Comparison of ENCODE assay signal across 14 cellular contexts in the genomic region with DNA sequence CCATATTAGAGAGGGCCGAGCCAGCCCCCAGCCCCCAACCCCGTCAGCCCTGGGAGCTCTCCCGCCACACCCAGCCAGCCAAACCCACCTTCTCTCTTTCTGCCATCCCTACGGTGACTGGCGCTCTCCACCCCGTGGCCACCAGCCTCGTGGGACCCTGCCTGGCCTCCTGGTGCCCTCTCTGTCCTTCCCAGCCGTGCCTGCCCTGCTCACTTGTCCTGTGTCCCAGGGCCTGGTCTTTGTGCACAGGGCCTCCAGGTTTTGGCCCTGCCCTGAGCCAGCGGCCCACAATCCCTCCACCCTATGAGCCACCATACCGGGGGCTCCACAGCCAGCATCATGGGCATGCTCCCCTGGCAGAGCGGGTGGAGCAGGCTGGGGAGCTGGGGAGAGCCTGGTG.
DNase-seq lines count a peak whose midpoint lies in the region; FAIRE-seq and TF ChIP-seq lines count a peak whose summit lies in the region.
"Had no signal": no experiment of that assay in that cellular context is flagged by ENCODE, and none has a peak within 500 bp of the region (broad histone marks: within the 10 kb centered on the region; RNA-seq: fewer than 3 reads in every experiment).

No MANE protein-coding gene starts in this region.

- no peak for DNase-seq in NT2/D1 (ENCODE audit: low read depth, low spot score)
- DNase-seq in kidney: peak; percentile 55
- DNase-seq in osteoblast (ENCODE audit: insufficient read length, low spot score, missing footprints): peak; percentile 22
- no peak for DNase-seq in stimulated activated CD4-positive, alpha-beta T cell treated with anti-CD3 and anti-CD28 coated beads, Interleukin-2, amount 100 ng/mL, for 48 hours
- DNase-seq in GM13977 (ENCODE audit: low spot score): no peak
- no peak for DNase-seq in HuH-7.5 (ENCODE audit: low spot score)
- DNase-seq in trophoblast cell: no peak
- DNase-seq: BE2C; CD4-positive, CD25-positive, alpha-beta regulatory T cell; DMS 273 treated with DMSO at 0.1 percent for 48 hours had no signal

- H3K23ac ChIP-seq in trophoblast cell (ENCODE audit: low read length): no peak overlapping the region

- H3K27ac ChIP-seq in BLaER1 treated with 17β-estradiol and CSF1 and Interleukin-3, amounts not matched to agents 10 nM and 100 nM: 0 out of 22 replicates have a peak overlapping the region, but pooled peaks of 1 of the 11 experiments have one; percentile 26
- H3K27ac ChIP-seq in kidney (ENCODE audit: low read depth in 2 of 2, low read length in 2 of 2) (no peak overlapping the region), osteoblast (ENCODE audit: low read depth, low read length) (no peak overlapping the region), trophoblast cell (ENCODE audit: low read depth, low read length) (no peak overlapping the region)
- H3K27ac ChIP-seq: A549 had no signal

- no peak overlapping the region for H4K8ac ChIP-seq in trophoblast cell (ENCODE audit: low read depth, low read length)

- H3K18ac ChIP-seq in trophoblast cell (ENCODE audit: low read length): no peak overlapping the region

- H3K14ac ChIP-seq in trophoblast cell (ENCODE audit: low read length): no peak overlapping the region

- no peaks in the 10 kb centered on the region for H3K79me1 ChIP-seq in trophoblast cell (ENCODE audit: low read length)

- H3K4me1 ChIP-seq in BLaER1 treated with 17β-estradiol and CSF1 and Interleukin-3, amounts not matched to agents 10 nM and 100 nM: peaks cover 34 to 88% (median 68%) of the 10 kb centered on the region in 10 experiments
- H3K4me1 ChIP-seq in NT2/D1 (ENCODE audit: insufficient read depth, insufficient read length): peaks cover 25% of the 10 kb centered on the region
- H3K4me1 ChIP-seq in kidney (ENCODE audit: control insufficient read depth in 1 of 2, insufficient read depth in 1 of 2, low read depth in 1 of 2, low read length in 2 of 2): no peaks in the 10 kb centered on the region
- no peaks in the 10 kb centered on the region for H3K4me1 ChIP-seq in osteoblast (ENCODE audit: insufficient read depth, low read length)
- no peaks in the 10 kb centered on the region for H3K4me1 ChIP-seq in trophoblast cell (ENCODE audit: control insufficient read depth in 1 of 2, insufficient read depth in 2 of 2, low read length in 2 of 2)
- H3K4me1 ChIP-seq: A549 had no signal

- H2AFZ ChIP-seq in osteoblast (ENCODE audit: low read length) (no peak overlapping the region), trophoblast cell (ENCODE audit: insufficient read depth, low read length, poor library complexity) (no peak overlapping the region)

- no peak overlapping the region for H2BK120ac ChIP-seq in trophoblast cell (ENCODE audit: insufficient read depth, low read length, poor library complexity)

- no peak overlapping the region for H2BK5ac ChIP-seq in trophoblast cell (ENCODE audit: low read depth, low read length, poor library complexity)

- peaks cover 0 to 52% (median 0%) of the 10 kb centered on the region in 11 experiments; a peak in 6 of 22 replicates for H3K27me3 ChIP-seq in BLaER1 treated with 17β-estradiol and CSF1 and Interleukin-3, amounts not matched to agents 10 nM and 100 nM
- no peaks in the 10 kb centered on the region for H3K27me3 ChIP-seq in NT2/D1 (ENCODE audit: insufficient read depth, insufficient read length)
- peaks cover 20% of the 10 kb centered on the region for H3K27me3 ChIP-seq in osteoblast (ENCODE audit: insufficient read depth, low read length)
- no peaks in the 10 kb centered on the region for H3K27me3 ChIP-seq in trophoblast cell (ENCODE audit: insufficient read depth, low read length)
- H3K27me3 ChIP-seq: BE2C had no signal

- no peak for TF ChIP-seq CTCF in kidney (IDR thresholded peaks at IDR 0.05; ENCODE audit: borderline replicate concordance, extremely low read depth, insufficient read depth)
- no peak for TF ChIP-seq CTCF in osteoblast (IDR thresholded peaks at IDR 0.05; ENCODE audit: extremely low read depth, low read depth, low read length)
- no peak for TF ChIP-seq CTCF in GM13977 (IDR thresholded peaks at IDR 0.05; ENCODE audit: extremely low read depth, insufficient read depth, missing control alignments)

- no peak overlapping the region for H4K91ac ChIP-seq in trophoblast cell (ENCODE audit: low read depth, low read length)

- peaks cover 0 to 14% (median 8%) of the 10 kb centered on the region in 11 experiments; a peak in 10 of 22 replicates for H3K9me3 ChIP-seq in BLaER1 treated with 17β-estradiol and CSF1 and Interleukin-3, amounts not matched to agents 10 nM and 100 nM (replicated peaks in 1 of 11)
- H3K9me3 ChIP-seq in NT2/D1 (ENCODE audit: insufficient read depth, low read length): no peaks in the 10 kb centered on the region
- no peaks in the 10 kb centered on the region for H3K9me3 ChIP-seq in kidney (ENCODE audit: control insufficient read depth in 1 of 2, low read length in 2 of 2)
- H3K9me3 ChIP-seq in osteoblast (ENCODE audit: low read depth, low read length): no peaks in the 10 kb centered on the region
- H3K9me3 ChIP-seq in trophoblast cell (ENCODE audit: insufficient read depth, low read depth, low read length): peaks cover 3% of the 10 kb centered on the region
- H3K9me3 ChIP-seq: A549, BE2C had no signal

- H3K4ac ChIP-seq in trophoblast cell (ENCODE audit: low read depth, low read length): no peak overlapping the region

- no peak for FAIRE-seq in kidney (lab: Jason Lieb, UNC)
- FAIRE-seq: A549, GM18507, H54 had no signal

- in situ Hi-C loops in GM13977 (cut with MboI; ENCODE audit: low pct_unique_long_range_greater_than_20kb, low sequenced_read_pairs, unreplicated experiment): no loop called here

- no CpG with 5 or more reads among the region's 11 CpGs for WGBS in trophoblast cell (ENCODE audit: extremely low coverage, insufficient coverage, insufficient read length)

- H3K4me3 ChIP-seq in BLaER1 treated with 17β-estradiol and CSF1 and Interleukin-3, amounts not matched to agents 10 nM and 100 nM: no peak overlapping the region; a peak in 1 of 20 replicates
- H3K4me3 ChIP-seq in NT2/D1 (ENCODE audit: insufficient read length, low read depth) (peak overlapping the region; percentile 9), kidney (ENCODE audit: low read length in 2 of 2) (no peak overlapping the region), osteoblast (ENCODE audit: insufficient read depth, low read length) (no peak overlapping the region), trophoblast cell (ENCODE audit: low read depth, low read length) (no peak overlapping the region)
- H3K4me3 ChIP-seq: A549 had no signal

- no peak overlapping the region for H4K12ac ChIP-seq in trophoblast cell (ENCODE audit: low read depth, low read length)

- H3K4me2 ChIP-seq in BLaER1 treated with 17β-estradiol and CSF1 and Interleukin-3, amounts not matched to agents 10 nM and 100 nM: peak overlapping the region; percentile 5 to 94 (median 86); a peak in 19 of 22 replicates
- H3K4me2 ChIP-seq in osteoblast (ENCODE audit: insufficient read depth, low read length) (no peak overlapping the region), trophoblast cell (ENCODE audit: low read length) (no peak overlapping the region)
- H3K4me2 ChIP-seq: A549 had no signal

- no peak overlapping the region for H2BK12ac ChIP-seq in trophoblast cell (ENCODE audit: low read length)

- no peaks in the 10 kb centered on the region for H3K36me3 ChIP-seq in BLaER1 treated with 17β-estradiol and CSF1 and Interleukin-3, amounts not matched to agents 10 nM and 100 nM
- H3K36me3 ChIP-seq in NT2/D1 (ENCODE audit: insufficient read depth, insufficient read length, low read length) (no peaks in the 10 kb centered on the region), kidney (ENCODE audit: control insufficient read depth in 1 of 2, insufficient read depth in 2 of 2, low read length in 2 of 2) (no peaks in the 10 kb centered on the region), osteoblast (ENCODE audit: insufficient read depth, low read length) (no peaks in the 10 kb centered on the region), trophoblast cell (ENCODE audit: control insufficient read depth in 1 of 2, insufficient read depth in 2 of 2, low read length in 2 of 2) (no peaks in the 10 kb centered on the region)
- H3K36me3 ChIP-seq: BE2C had no signal

- intact Hi-C loops in kidney (cut with DNase I): no loop called here

- H3K9ac ChIP-seq in BLaER1 treated with 17β-estradiol and CSF1 and Interleukin-3, amounts not matched to agents 10 nM and 100 nM: peak overlapping the region in 4 of 11 experiments; percentile 19 to 56 (median 32); a peak in 4 of 22 replicates
- H3K9ac ChIP-seq in NT2/D1 (ENCODE audit: insufficient read length, low read depth) (peak overlapping the region; percentile 45), kidney (ENCODE audit: low read length in 2 of 2) (no peak overlapping the region), trophoblast cell (ENCODE audit: low read length) (no peak overlapping the region)

- H3K79me2 ChIP-seq in osteoblast (ENCODE audit: insufficient read depth, low read length): no peaks in the 10 kb centered on the region
- no peaks in the 10 kb centered on the region for H3K79me2 ChIP-seq in trophoblast cell (ENCODE audit: control insufficient read depth, insufficient read depth, low read length, poor library complexity)

- no peak overlapping the region for H2AK5ac ChIP-seq in trophoblast cell (ENCODE audit: low read length)

- H4K20me1 ChIP-seq in BLaER1 treated with 17β-estradiol and CSF1 and Interleukin-3, amounts not matched to agents 10 nM and 100 nM: peaks cover 0 to 55% (median 5%) of the 10 kb centered on the region in 11 experiments; a peak in 10 of 22 replicates
- H4K20me1 ChIP-seq in osteoblast (ENCODE audit: insufficient read depth, low read length): no peaks in the 10 kb centered on the region

Comparison
In these comparisons a context has a peak if more than half of its experiments do, and no peak if none do; other contexts are left out.
1. H3K4me2 ChIP-seq: peak in BLaER1 treated with 17β-estradiol and CSF1 and Interleukin-3, amounts not matched to agents 10 nM and 100 nM (11 of 11); none in osteoblast (single experiment) and trophoblast cell (single experiment).
2. DNase-seq: peak in kidney (single experiment) and osteoblast (single experiment); none in NT2/D1 (single experiment), stimulated activated CD4-positive, alpha-beta T cell treated with anti-CD3 and anti-CD28 coated beads, Interleukin-2, amount 100 ng/mL, for 48 hours (0 of 2), GM13977 (single experiment), HuH-7.5 (single experiment) and trophoblast cell (0 of 2).